ENCODE assay signal across 18 cellular contexts in the genomic region with DNA sequence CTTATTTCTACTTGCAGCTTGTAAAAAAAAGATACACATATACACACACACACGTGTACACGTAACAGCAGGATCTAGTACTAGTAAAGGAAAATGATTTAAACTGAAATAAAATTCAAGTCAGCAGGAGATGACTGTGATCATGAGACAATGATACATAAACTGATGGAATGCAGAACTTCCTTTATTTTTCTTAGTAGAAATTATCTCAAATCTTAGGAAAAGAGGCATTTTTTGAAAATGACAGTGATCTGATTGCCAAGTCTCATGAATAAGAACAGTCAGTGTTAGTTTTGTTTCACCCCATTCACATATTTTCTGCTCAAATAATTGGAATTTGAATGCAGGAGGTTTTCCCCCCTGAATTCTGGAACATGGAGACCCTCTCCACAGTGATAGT. TPM values are rescaled to one million over a fixed set of nuclear protein-coding genes. Genes with fewer than 3 reads are reported as not detected.
DNase-seq lines count a peak whose midpoint lies in the region; ATAC-seq, FAIRE-seq and TF ChIP-seq lines count a peak whose summit lies in the region.
"Had no signal": no experiment of that assay in that cellular context is flagged by ENCODE, and none has a peak within 500 bp of the region (broad histone marks: within the 10 kb centered on the region; RNA-seq: fewer than 3 reads in every experiment).

No MANE protein-coding gene starts in this region.

- H3K9ac ChIP-seq in liver (ENCODE audit: low read depth in 1 of 2, low read length in 2 of 2) = no peak overlapping the region
- H3K9ac ChIP-seq in HepG2 (ENCODE audit: insufficient read depth, low read depth, low read length) = no peak overlapping the region

- no peak overlapping the region for H3K4me3 Mint-ChIP-seq in nephron
- H3K4me3 Mint-ChIP-seq in stimulated activated naive CD8-positive, alpha-beta T cell treated with anti-CD3 and anti-CD28 coated beads, Interleukin-15, amount 100 ng/mL, for 72 hours = no peak overlapping the region
- H3K4me3 Mint-ChIP-seq: activated B cell treated with CpG ODN at 0.5 μM for 24 hours; stimulated activated naive B cell treated with anti-CD40 and anti-IgM and Interleukin-4, amounts not matched to agents 10 μg/mL and 1 μg/mL and 100 μg/mL, for 72 hours; T-helper 17 cell had no signal

- H3K27me3 ChIP-seq in liver (ENCODE audit: control insufficient read depth in 4 of 4, insufficient read depth in 4 of 4, low read length in 3 of 4) (no peaks in the 10 kb centered on the region), HepG2 (ENCODE audit: control insufficient read depth in 1 of 2, insufficient read depth in 2 of 2, low read length in 2 of 2) (no peaks in the 10 kb centered on the region; a peak in 1 of 5 replicates)
- H3K27me3 ChIP-seq: colonic mucosa, pancreas had no signal

- no peak for TF ChIP-seq POLR2A in HepG2 (IDR thresholded peaks at IDR 0.05; ENCODE audit: insufficient read depth in 1 of 2, low read depth in 2 of 2, low read length in 2 of 2)

- ATAC-seq in HepG2 (no peak), HG02642 (IDR thresholded peaks at IDR 0.05; ENCODE audit: poor library complexity, unreplicated experiment) (no peak)
- ATAC-seq in stimulated activated naive CD8-positive, alpha-beta T cell treated with anti-CD3 and anti-CD28 coated beads, Interleukin-15, amount 100 ng/mL, for 72 hours = no peak
- ATAC-seq: pancreas; stimulated activated naive B cell treated with anti-CD40 and anti-IgM and Interleukin-4, amounts not matched to agents 10 μg/mL and 1 μg/mL and 100 μg/mL, for 72 hours; T-helper 17 cell had no signal

- peak overlapping the region; percentile 2 to 60 (median 55) for H3K27ac Mint-ChIP-seq in nephron
- H3K27ac Mint-ChIP-seq in stimulated activated naive CD8-positive, alpha-beta T cell treated with anti-CD3 and anti-CD28 coated beads, Interleukin-15, amount 100 ng/mL, for 72 hours = no peak overlapping the region
- H3K27ac Mint-ChIP-seq: activated B cell treated with CpG ODN at 0.5 μM for 24 hours; stimulated activated naive B cell treated with anti-CD40 and anti-IgM and Interleukin-4, amounts not matched to agents 10 μg/mL and 1 μg/mL and 100 μg/mL, for 72 hours; T-helper 17 cell had no signal

- no peak for DNase-seq in HepG2 (ENCODE audit: low spot score)
- no peak for DNase-seq in NCI-H2171 treated with DMSO at 0.1 percent for 48 hours (lab: John Stamatoyannopoulos, UW)
- no peak for DNase-seq in stimulated activated naive CD8-positive, alpha-beta T cell treated with anti-CD3 and anti-CD28 coated beads, Interleukin-15, amount 100 ng/mL, for 72 hours
- DNase-seq in ACHN = no peak
- DNase-seq: activated B cell treated with CpG ODN at 0.5 μM for 24 hours; colonic mucosa; erythroblast; hippocampal formation; NCI-H1417 treated with DMSO at 0.1 percent for 48 hours; NCI-H226; NK-92 treated with Interleukin-12 subunit alpha and Interleukin-12 subunit beta, amount 100 ng/mL, for 24 hours; pancreas; stimulated activated naive B cell treated with anti-CD40 and anti-IgM and Interleukin-4, amounts not matched to agents 10 μg/mL and 1 μg/mL and 100 μg/mL, for 72 hours; T-helper 17 cell had no signal

- no peak overlapping the region for H3K4me2 ChIP-seq in HepG2 (ENCODE audit: low read depth, low read length)

- no peak for TF ChIP-seq EP300 in HepG2 (IDR thresholded peaks at IDR 0.05; ENCODE audit: low read depth in 2 of 2, low read length in 2 of 2)
- TF ChIP-seq EP300 in HepG2 (CRISPR knock-in tag; IDR thresholded peaks at IDR 0.05; ENCODE audit: borderline replicate concordance) = no peak

- in situ Hi-C loops in HepG2 (cut with HindIII; ENCODE audit: extremely low pct_ligation_motif_present, low pct_unique_long_range_greater_than_20kb) = no loop called here
- in situ Hi-C loops in ACHN (cut with HindIII; ENCODE audit: low pct_ligation_motif_present, low pct_unique_long_range_greater_than_20kb, low sequenced_read_pairs) = loop anchor here (25.0 kb wide), 1 partner anchor 266 kb away; no protein-coding TSS in a partner anchor

- H3K9me3 Mint-ChIP-seq in nephron = no peaks in the 10 kb centered on the region
- H3K9me3 Mint-ChIP-seq in stimulated activated naive CD8-positive, alpha-beta T cell treated with anti-CD3 and anti-CD28 coated beads, Interleukin-15, amount 100 ng/mL, for 72 hours = no peaks in the 10 kb centered on the region
- H3K9me3 Mint-ChIP-seq: activated B cell treated with CpG ODN at 0.5 μM for 24 hours; stimulated activated naive B cell treated with anti-CD40 and anti-IgM and Interleukin-4, amounts not matched to agents 10 μg/mL and 1 μg/mL and 100 μg/mL, for 72 hours had no signal

- H3K4me1 ChIP-seq in liver (ENCODE audit: control insufficient read depth in 4 of 4, insufficient read depth in 4 of 4, low read length in 3 of 4) (peaks cover 0 to 14% (median 7%) of the 10 kb centered on the region in 4 donors), HepG2 (ENCODE audit: insufficient read depth, low read length) (peaks cover 39% of the 10 kb centered on the region)

- CTCF ChIA-PET in HepG2 (lab: Yijun Ruan, JAX; ENCODE audit: low intra/inter-chr PET ratio, low total read pairs) = no interaction called here

- TF ChIP-seq RAD21 in liver (IDR thresholded peaks at IDR 0.05) (no peak), HepG2 (CRISPR knock-in tag; IDR thresholded peaks at IDR 0.05) (no peak)

- H3K36me3 Mint-ChIP-seq in nephron (ENCODE audit: low read depth) = no peaks in the 10 kb centered on the region
- H3K36me3 Mint-ChIP-seq: stimulated activated naive B cell treated with anti-CD40 and anti-IgM and Interleukin-4, amounts not matched to agents 10 μg/mL and 1 μg/mL and 100 μg/mL, for 72 hours had no signal

- H3K79me2 ChIP-seq in HepG2 (ENCODE audit: insufficient read depth, low read length) = peaks cover 82% of the 10 kb centered on the region

- no peaks in the 10 kb centered on the region for H3K36me3 ChIP-seq in liver (ENCODE audit: control insufficient read depth in 4 of 4, insufficient read depth in 3 of 4, low read depth in 1 of 4, low read length in 3 of 4)
- H3K36me3 ChIP-seq in HepG2 (replicated peaks in 1 of 2; ENCODE audit: control insufficient read depth in 1 of 2, insufficient read depth in 2 of 2, low read length in 2 of 2) = no peaks in the 10 kb centered on the region
- H3K36me3 ChIP-seq: colonic mucosa, pancreas had no signal

- no peak for FAIRE-seq in HepG2 (lab: Jason Lieb, UNC)
- FAIRE-seq in endometrium (lab: Jason Lieb, UNC) = peak; percentile 88
- FAIRE-seq: pancreas had no signal

- H3K27ac ChIP-seq in liver (ENCODE audit: low read depth in 1 of 2, low read length in 2 of 2) (peak overlapping the region; percentile 39 to 46), HepG2 (ENCODE audit: extremely low read length, insufficient read depth, low read length) (no peak overlapping the region)
- H3K27ac ChIP-seq: colonic mucosa, pancreas had no signal

- H4K20me1 ChIP-seq in HepG2 (ENCODE audit: insufficient read depth, low read length) = no peaks in the 10 kb centered on the region; the same call in 1 of the 2 replicates

- H3K4me3 ChIP-seq in liver (ENCODE audit: low read depth in 1 of 3, low read length in 3 of 3) = no peak overlapping the region
- no peak overlapping the region for H3K4me3 ChIP-seq in HepG2 (replicated peaks in 1 of 3; ENCODE audit: insufficient read depth in 1 of 3, low read depth in 2 of 3, low read length in 3 of 3)
- H3K4me3 ChIP-seq: colonic mucosa, pancreas had no signal

- peaks cover 56% of the 10 kb centered on the region for H3K4me1 Mint-ChIP-seq in nephron
- H3K4me1 Mint-ChIP-seq in stimulated activated naive CD8-positive, alpha-beta T cell treated with anti-CD3 and anti-CD28 coated beads, Interleukin-15, amount 100 ng/mL, for 72 hours = peaks cover 11% of the 10 kb centered on the region
- H3K4me1 Mint-ChIP-seq: activated B cell treated with CpG ODN at 0.5 μM for 24 hours; stimulated activated naive B cell treated with anti-CD40 and anti-IgM and Interleukin-4, amounts not matched to agents 10 μg/mL and 1 μg/mL and 100 μg/mL, for 72 hours; T-helper 17 cell had no signal

- H2AFZ ChIP-seq in HepG2 (ENCODE audit: low read length) = no peak overlapping the region

- no peaks in the 10 kb centered on the region for H3K9me3 ChIP-seq in liver (ENCODE audit: control insufficient read depth in 4 of 4, low read length in 3 of 4)
- H3K9me3 ChIP-seq in HepG2 (ENCODE audit: low read length) = no peaks in the 10 kb centered on the region
- H3K9me3 ChIP-seq: colonic mucosa, pancreas had no signal

- WGBS in liver = 79% methylated on average over 2 of the region's 2 CpGs
- WGBS in HepG2 (ENCODE audit: low lambda C conversion rate) = 96% methylated on average over 2 of the region's 2 CpGs

- BruUV-seq in HepG2 (replicated peaks; lab: Mats Ljungman, UMichigan) = no TSS peak

- H3K27me3 Mint-ChIP-seq in nephron (ENCODE audit: low read depth) = no peaks in the 10 kb centered on the region
- H3K27me3 Mint-ChIP-seq in stimulated activated naive CD8-positive, alpha-beta T cell treated with anti-CD3 and anti-CD28 coated beads, Interleukin-15, amount 100 ng/mL, for 72 hours = peaks cover 58% of the 10 kb centered on the region

- POLR2A ChIA-PET in HepG2 (lab: Yijun Ruan, JAX) = no interaction called here

- TF ChIP-seq CTCF in liver (IDR thresholded peaks at IDR 0.05; ENCODE audit: low read depth, low read length, missing input control) (no peak), HepG2 (CRISPR knock-in tag; IDR thresholded peaks at IDR 0.05) (no peak), nephron (IDR thresholded peaks at IDR 0.05; ENCODE audit: unreplicated experiment in 3 of 3) (no peak)

- intact Hi-C loops in HepG2 (cut with micrococcal nuclease; ENCODE audit: unreplicated experiment) = no loop called here

RNA-seq across cellular contexts. Expression of a gene that starts 11.2 kb away (rescaled TPM):
- total RNA-seq in liver = 10 to 100 TPM in 1 of 2 donors, 1 to 10 TPM in 1; 8.8 to 31.5 TPM
- polyA plus RNA-seq in liver = 10 to 100 TPM in 1 of 2 donors, 1 to 10 TPM in 1; 4.8 to 13.5 TPM
- 17.0 and 19.7 TPM in 2 replicates for total RNA-seq in HepG2 (2016; rRNA removed; fragmentation: Illumina TruSeq; extraction: Trizol)
- 14.9 and 15.5 TPM in 2 replicates for total RNA-seq in HepG2 (2016; cell fraction: cytosol; rRNA removed; fragmentation: Illumina TruSeq; extraction: Trizol; ENCODE audit: low read depth)
- 17.3 and 17.6 TPM in 2 replicates for total RNA-seq in HepG2 (2016; cell fraction: insoluble cytoplasmic fraction; rRNA removed; fragmentation: Illumina TruSeq; extraction: Trizol)
- 11.9 and 12.0 TPM in 2 replicates for total RNA-seq in HepG2 (2016; cell fraction: membrane; rRNA removed; fragmentation: Illumina TruSeq; extraction: Trizol)
- 35.0 and 35.4 TPM in 2 replicates for total RNA-seq in HepG2 (2016; cell fraction: nucleus; rRNA removed; fragmentation: Illumina TruSeq; extraction: Trizol)
- 9.7 and 11.7 TPM in 2 replicates for polyA plus RNA-seq in HepG2 (2011; rRNA removed)
- 10.4 and 11.7 TPM in 2 replicates for polyA plus RNA-seq in HepG2 (2011; cell fraction: cytosol; rRNA removed)
- polyA plus RNA-seq in HepG2 (2011; cell fraction: nucleus; rRNA removed) = 20.4 and 21.7 TPM in 2 replicates
- 8.9 and 9.8 TPM in 2 replicates for polyA plus RNA-seq in HepG2 (2012)
- 0.61 and 0.73 TPM in 2 replicates for polyA plus RNA-seq in HepG2 (2016; cell fraction: cytosol; fragmentation: Illumina TruSeq; extraction: Trizol; ENCODE audit: low read depth)
- 12.6 and 12.9 TPM in 2 replicates for polyA plus RNA-seq in HepG2 (2016; cell fraction: insoluble cytoplasmic fraction; fragmentation: Illumina TruSeq; extraction: Trizol; ENCODE audit: low read depth)
- 3.0 and 3.5 TPM in 2 replicates for polyA plus RNA-seq in HepG2 (2016; cell fraction: membrane; fragmentation: Illumina TruSeq; extraction: Trizol; ENCODE audit: low read depth)
- polyA plus RNA-seq in HepG2 (2016; cell fraction: nucleus; fragmentation: Illumina TruSeq; extraction: Trizol; ENCODE audit: insufficient read depth, low read depth) = 17.6 and 19.8 TPM in 2 replicates
- 15.2 and 41.3 TPM in 2 replicates for polyA minus RNA-seq in HepG2 (2011; rRNA and poly(A)+ RNA removed; ENCODE audit: low replicate concordance)
- polyA minus RNA-seq in HepG2 (2011; cell fraction: cytosol; rRNA and poly(A)+ RNA removed) = 12.6 and 12.7 TPM in 2 replicates
- polyA minus RNA-seq in HepG2 (2011; cell fraction: nucleus; rRNA and poly(A)+ RNA removed) = 42.4 and 49.7 TPM in 2 replicates

RNA-seq across cellular contexts. Expression of a gene that starts 53.6 kb away (rescaled TPM):
- total RNA-seq in liver (under 1 TPM; 0.51 to 0.75 TPM), HepG2 (2016; rRNA removed; fragmentation: Illumina TruSeq; extraction: Trizol) (not detected in 2 replicates)
- polyA plus RNA-seq in liver (1 to 10 TPM in 1 of 2 donors, under 1 TPM in 1; 0.65 to 2.6 TPM), HepG2 (2011; rRNA removed) (not detected in 2 replicates)
- total RNA-seq in HepG2 (2016; cell fraction: cytosol; rRNA removed; fragmentation: Illumina TruSeq; extraction: Trizol; ENCODE audit: low read depth) = not detected in 2 replicates
- 0.13 TPM in 1 of 2 replicates, not detected in the other for total RNA-seq in HepG2 (2016; cell fraction: insoluble cytoplasmic fraction; rRNA removed; fragmentation: Illumina TruSeq; extraction: Trizol)
- total RNA-seq in HepG2 (2016; cell fraction: membrane; rRNA removed; fragmentation: Illumina TruSeq; extraction: Trizol) = not detected in 2 replicates
- not detected in 2 replicates for total RNA-seq in HepG2 (2016; cell fraction: nucleus; rRNA removed; fragmentation: Illumina TruSeq; extraction: Trizol)
- 0.08 and 0.13 TPM in 2 replicates for polyA plus RNA-seq in HepG2 (2011; cell fraction: cytosol; rRNA removed)
- polyA plus RNA-seq in HepG2 (2011; cell fraction: nucleus; rRNA removed) = 0.29 and 0.45 TPM in 2 replicates
- not detected in 2 replicates for polyA plus RNA-seq in HepG2 (2012)
- polyA plus RNA-seq in HepG2 (2016; cell fraction: cytosol; fragmentation: Illumina TruSeq; extraction: Trizol; ENCODE audit: low read depth) = not detected in 2 replicates
- not detected in 2 replicates for polyA plus RNA-seq in HepG2 (2016; cell fraction: insoluble cytoplasmic fraction; fragmentation: Illumina TruSeq; extraction: Trizol; ENCODE audit: low read depth)
- polyA plus RNA-seq in HepG2 (2016; cell fraction: membrane; fragmentation: Illumina TruSeq; extraction: Trizol; ENCODE audit: low read depth) = 0.21 TPM in 1 of 2 replicates, not detected in the other
- not detected in 2 replicates for polyA plus RNA-seq in HepG2 (2016; cell fraction: nucleus; fragmentation: Illumina TruSeq; extraction: Trizol; ENCODE audit: insufficient read depth, low read depth)
- polyA minus RNA-seq in HepG2 (2011; rRNA and poly(A)+ RNA removed; ENCODE audit: low replicate concordance) = not detected in 2 replicates
- not detected in 2 replicates for polyA minus RNA-seq in HepG2 (2011; cell fraction: cytosol; rRNA and poly(A)+ RNA removed)
- polyA minus RNA-seq in HepG2 (2011; cell fraction: nucleus; rRNA and poly(A)+ RNA removed) = not detected in 2 replicates
- total RNA-seq: T-helper 17 cell had no signal

Comparison
In these comparisons a context has a peak if more than half of its experiments do, and no peak if none do; other contexts are left out.
1. H3K27ac Mint-ChIP-seq: peak in nephron (3 of 3); none in stimulated activated naive CD8-positive, alpha-beta T cell treated with anti-CD3 and anti-CD28 coated beads, Interleukin-15, amount 100 ng/mL, for 72 hours (0 of 2).